9 cellular contexts compared by ENCODE assay signal in the genomic region with DNA sequence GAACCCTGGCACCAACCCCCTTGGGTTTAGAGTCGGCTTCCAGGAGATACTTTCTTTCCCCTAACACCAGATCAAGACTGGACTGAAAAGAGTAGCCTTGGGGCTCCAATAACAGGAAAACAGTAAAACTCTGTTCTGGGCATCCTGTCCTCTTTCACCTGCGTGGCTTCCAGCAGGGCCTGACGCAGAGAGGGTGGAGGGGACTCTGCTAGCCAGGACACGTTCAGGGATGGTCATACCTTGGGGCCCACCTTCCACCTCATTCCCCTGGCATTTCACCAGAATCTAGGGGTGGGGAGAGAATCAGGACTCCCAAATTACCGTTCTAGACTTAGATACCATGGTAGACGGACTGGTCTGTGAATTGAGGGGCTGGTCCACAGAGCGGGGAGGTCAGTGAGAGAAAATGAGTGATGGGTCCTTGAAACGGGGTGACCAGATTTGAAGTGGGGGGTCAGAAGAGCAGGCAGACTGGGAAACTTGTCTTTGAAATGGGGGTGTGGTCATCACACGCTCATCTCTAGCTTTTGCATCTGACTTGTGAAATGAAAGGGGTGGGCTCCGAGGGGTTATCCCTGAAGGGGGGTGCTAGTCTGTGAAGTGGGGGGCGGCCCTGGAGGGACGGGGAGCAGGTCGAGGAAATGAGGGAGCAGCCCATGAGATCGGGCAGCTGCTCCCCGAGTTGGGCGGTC. TPM values are rescaled to one million over a fixed set of nuclear protein-coding genes. Genes with fewer than 3 reads are reported as not detected.
DNase-seq lines count a peak whose midpoint lies in the region; ATAC-seq, FAIRE-seq and TF ChIP-seq lines count a peak whose summit lies in the region.
"Had no signal": no experiment of that assay in that cellular context is flagged by ENCODE, and none has a peak within 500 bp of the region (broad histone marks: within the 10 kb centered on the region; RNA-seq: fewer than 3 reads in every experiment).

No MANE protein-coding gene starts in this region.

- peaks cover 8% of the 10 kb centered on the region for H3K36me3 Mint-ChIP-seq in natural killer cell

- H3K4me1 Mint-ChIP-seq in natural killer cell, result peaks cover 58 to 59% of the 10 kb centered on the region in 2 donors

- H3K27me3 ChIP-seq in AG04450 (ENCODE audit: control insufficient read depth, insufficient read depth, low read length), result no peaks in the 10 kb centered on the region
- no peaks in the 10 kb centered on the region for H3K27me3 ChIP-seq in effector memory CD4-positive, alpha-beta T cell (replicated peaks; ENCODE audit: control insufficient read depth, insufficient read depth, low read length, poor library complexity, severe bottlenecking)

- CTCF ChIA-PET in AG04450 (lab: Charles Lee), result interaction anchor here (0.9 to 21.8 kb wide), 8 partner anchors 11 to 69 kb away, joined by 5 to 685 read pairs (median 24); a partner anchor contains a TSS

- H3K4me3 ChIP-seq in AG04450 (ENCODE audit: low read depth, low read length), result peak overlapping the region; percentile 77
- H3K4me3 ChIP-seq in effector memory CD4-positive, alpha-beta T cell (ENCODE audit: insufficient read depth, low read depth, low read length, poor library complexity, severe bottlenecking), result peak overlapping the region; percentile 93

- H3K36me3 ChIP-seq in effector memory CD4-positive, alpha-beta T cell (ENCODE audit: control insufficient read depth, insufficient read depth, low read length), result peaks cover 7% of the 10 kb centered on the region

- intact Hi-C loops in natural killer cell (cut with micrococcal nuclease), result loop anchor here (1.0 kb wide), 1 partner anchor 36 kb away; no protein-coding TSS in a partner anchor

- peak overlapping the region; percentile 93 to 94 for H3K27ac Mint-ChIP-seq in natural killer cell

- FAIRE-seq in D721Med (lab: Jason Lieb, UNC) (no peak), frontal cortex (lab: Jason Lieb, UNC) (no peak)

- H3K27ac ChIP-seq in AG04450 (ENCODE audit: low read depth, low read length), result peak overlapping the region; percentile 21
- H3K27ac ChIP-seq in effector memory CD4-positive, alpha-beta T cell (ENCODE audit: insufficient read depth, low read length, poor library complexity, severe bottlenecking), result peak overlapping the region; percentile 87

- peak overlapping the region; percentile 94 for H3K4me3 Mint-ChIP-seq in natural killer cell

- no peaks in the 10 kb centered on the region for H3K9me3 Mint-ChIP-seq in natural killer cell

- POLR2A ChIA-PET in AG04450 (lab: Yijun Ruan, JAX), result interaction anchor here (0.7 to 10.0 kb wide), 6 partner anchors 8 to 64 kb away, joined by 3 to 118 read pairs (median 40); a partner anchor contains a TSS

- no peaks in the 10 kb centered on the region; the same call in 1 of the 2 replicates for H3K9me3 ChIP-seq in AG04450 (ENCODE audit: control insufficient read depth, insufficient read depth, low read length)
- H3K9me3 ChIP-seq in effector memory CD4-positive, alpha-beta T cell (ENCODE audit: control insufficient read depth, low read length), result no peaks in the 10 kb centered on the region

- H3K27me3 Mint-ChIP-seq in natural killer cell (ENCODE audit: low read depth in 2 of 2), result no peaks in the 10 kb centered on the region

- TF ChIP-seq CTCF in AG04450 (IDR thresholded peaks at IDR 0.05; ENCODE audit: low read depth, low read length) (no peak), natural killer cell (IDR thresholded peaks at IDR 0.05) (no peak), D721Med (IDR thresholded peaks at IDR 0.05; ENCODE audit: insufficient read depth, missing control alignments) (no peak)

- peaks cover 38% of the 10 kb centered on the region for H3K4me1 ChIP-seq in effector memory CD4-positive, alpha-beta T cell (ENCODE audit: control insufficient read depth, insufficient read depth, low read length, poor library complexity, severe bottlenecking)

- no peak for ATAC-seq in natural killer cell

- DNase-seq in AG04450 (ENCODE audit: low read depth, low spot score), result no peak
- peak; percentile 31 for DNase-seq in NCI-H69 (lab: John Stamatoyannopoulos, UW)
- DNase-seq in effector memory CD4-positive, alpha-beta T cell, result no peak
- DNase-seq in natural killer cell, result no peak
- DNase-seq in D721Med (ENCODE audit: insufficient read length, low spot score), result no peak
- no peak for DNase-seq in NCI-H526 (lab: John Stamatoyannopoulos, UW)
- no peak for DNase-seq in C1 segment of cervical spinal cord (lab: John Stamatoyannopoulos, UW)
- DNase-seq in frontal cortex (ENCODE audit: low spot score in 2 of 2), result no peak
- DNase-seq: activated effector memory CD4-positive, alpha-beta T cell treated with Interleukin-2 at 50 U/mL for 16 hours had no signal

RNA-seq across cellular contexts. Expression of a gene that starts 0.9 kb away (rescaled TPM):
- 35.0 and 48.1 TPM in 2 replicates for polyA plus RNA-seq in AG04450 (2011; rRNA removed)
- polyA minus RNA-seq in AG04450 (2011; rRNA and poly(A)+ RNA removed), result 37.7 and 60.7 TPM in 2 replicates
- total RNA-seq in natural killer cell (100 to 1,000 TPM; 436 to 504 (median 478) TPM), frontal cortex (2.4 TPM)

RNA-seq across cellular contexts. Expression of a gene that starts 27.0 kb away (rescaled TPM):
- polyA plus RNA-seq in AG04450 (2011; rRNA removed), result under 0.01 TPM in 2 replicates
- polyA minus RNA-seq in AG04450 (2011; rRNA and poly(A)+ RNA removed), result under 0.01 TPM in 2 replicates
- over 10,000 TPM; 12,095 to 13,816 (median 12,822) TPM for total RNA-seq in natural killer cell
- under 0.01 TPM for total RNA-seq in frontal cortex

RNA-seq across cellular contexts. Expression of a gene that starts 28.4 kb away (rescaled TPM):
- under 0.01 TPM in 1 of 2 replicates, not detected in the other for polyA plus RNA-seq in AG04450 (2011; rRNA removed)
- polyA minus RNA-seq in AG04450 (2011; rRNA and poly(A)+ RNA removed), result under 0.01 TPM in 2 replicates
- 1,000 to 10,000 TPM in 2 of 3 donors, 100 to 1,000 TPM in 1; 768 to 1,610 (median 1,101) TPM for total RNA-seq in natural killer cell
- under 0.01 TPM for total RNA-seq in frontal cortex

RNA-seq across cellular contexts. Expression of a gene that starts 37.5 kb away (rescaled TPM):
- 1.4 and 1.9 TPM in 2 replicates for polyA plus RNA-seq in AG04450 (2011; rRNA removed)
- polyA minus RNA-seq in AG04450 (2011; rRNA and poly(A)+ RNA removed), result 1.6 and 2.6 TPM in 2 replicates
- 1 to 10 TPM; 2.0 to 2.1 (median 2.1) TPM for total RNA-seq in natural killer cell
- 4.1 TPM for total RNA-seq in frontal cortex

Comparison
In these comparisons a context has a peak if more than half of its experiments do, and no peak if none do; other contexts are left out.
1. RNA of a gene that starts 0.9 kb away (total RNA-seq): 436 to 504 TPM in natural killer cell; 2.4 TPM in frontal cortex (single experiment); every median in the first group is over 100 times any median in the second.
2. RNA of a gene that starts 27.0 kb away (total RNA-seq): 12,095 to 13,816 TPM in natural killer cell; under 0.01 TPM in frontal cortex (single experiment); every median in the first group is over 1,000 times any median in the second.
3. RNA of a gene that starts 28.4 kb away (total RNA-seq): 768 to 1,610 TPM in natural killer cell; under 0.01 TPM in frontal cortex (single experiment); every median in the first group is over 100 times any median in the second.